Comparison of ENCODE assay signal across 20 cellular contexts in the genomic region with DNA sequence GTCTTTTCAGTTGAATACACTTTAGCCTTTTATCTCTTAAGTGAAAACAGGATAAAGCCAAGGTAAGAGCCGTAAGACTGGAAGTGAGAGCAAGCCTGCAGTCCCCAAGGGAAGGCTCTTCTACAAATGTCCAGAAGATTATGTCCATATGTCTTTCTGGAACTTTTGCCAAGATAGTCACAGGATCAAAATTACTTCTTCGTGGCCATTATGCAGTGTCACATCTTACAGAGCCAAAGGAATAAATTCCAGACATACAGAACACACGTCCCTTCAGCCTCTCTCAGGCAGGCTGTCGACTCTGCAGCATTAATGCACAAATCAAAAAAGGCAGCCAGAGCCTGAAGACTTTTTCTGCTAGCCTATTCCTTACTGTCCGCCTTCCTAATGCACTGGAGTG. TPM values are rescaled to one million over a fixed set of nuclear protein-coding genes. Genes with fewer than 3 reads are reported as not detected.
DNase-seq lines count a peak whose midpoint lies in the region; ATAC-seq and TF ChIP-seq lines count a peak whose summit lies in the region.
"Had no signal": no experiment of that assay in that cellular context is flagged by ENCODE, and none has a peak within 500 bp of the region (broad histone marks: within the 10 kb centered on the region; RNA-seq: fewer than 3 reads in every experiment).

No MANE protein-coding gene starts in this region.

- H2AFZ ChIP-seq in PC-9 = no peak overlapping the region
- H2AFZ ChIP-seq: GM23338 had no signal

- H3K27me3 Mint-ChIP-seq in T-cell = peaks cover 14 to 24% of the 10 kb centered on the region in 2 donors

- H3K27ac Mint-ChIP-seq in T-cell = no peak overlapping the region
- H3K27ac Mint-ChIP-seq: GM23338 had no signal

- no peaks in the 10 kb centered on the region; the same call in 1 of the 2 replicates for H3K9me3 ChIP-seq in PC-9 (ENCODE audit: insufficient read depth, low read depth)
- H3K9me3 ChIP-seq: SJCRH30 had no signal

- CTCF ChIA-PET in PC-9 (lab: Charles Lee) = no interaction called here
- CTCF ChIA-PET in T-cell (lab: Charles Lee) = no interaction called here

- H3K4me1 ChIP-seq in PC-9 (replicated peaks; ENCODE audit: insufficient read depth) = no peaks in the 10 kb centered on the region
- H3K4me1 ChIP-seq: SJCRH30 had no signal

- H3K36me3 Mint-ChIP-seq in T-cell = no peaks in the 10 kb centered on the region

- H3K27ac ChIP-seq in PC-9 = no peak overlapping the region
- H3K27ac ChIP-seq: 22Rv1; BLaER1 treated with 17β-estradiol and CSF1 and Interleukin-3, amounts not matched to agents 10 nM and 100 nM; RWPE1; SJCRH30 had no signal

- no peaks in the 10 kb centered on the region for H3K27me3 ChIP-seq in PC-9 (ENCODE audit: insufficient read depth, low read depth)
- H3K27me3 ChIP-seq: BLaER1 treated with 17β-estradiol and CSF1 and Interleukin-3, amounts not matched to agents 10 nM and 100 nM; SJCRH30 had no signal

- intact Hi-C loops in PC-9 (cut with micrococcal nuclease; ENCODE audit: unreplicated experiment) = no loop called here

- H3K4me3 ChIP-seq in cardiac fibroblast (replicated peaks in 1 of 2; ENCODE audit: low read depth in 2 of 2, low read length in 2 of 2) = no peak overlapping the region
- no peak overlapping the region for H3K4me3 ChIP-seq in foreskin fibroblast (ENCODE audit: low read depth in 1 of 2, low read length in 2 of 2)
- H3K4me3 ChIP-seq in PC-9 = no peak overlapping the region
- H3K4me3 ChIP-seq: BLaER1 treated with 17β-estradiol and CSF1 and Interleukin-3, amounts not matched to agents 10 nM and 100 nM; GM23338; SJCRH30 had no signal

- no peaks in the 10 kb centered on the region for H3K36me3 ChIP-seq in PC-9 (ENCODE audit: low read depth)
- H3K36me3 ChIP-seq: BLaER1 treated with 17β-estradiol and CSF1 and Interleukin-3, amounts not matched to agents 10 nM and 100 nM; SJCRH30 had no signal

- no TSS peak for BruUV-seq in PC-9 (replicated peaks; lab: Mats Ljungman, UMichigan)

- H4K20me1 ChIP-seq in PC-9 (ENCODE audit: insufficient read depth) = no peaks in the 10 kb centered on the region
- H4K20me1 ChIP-seq: BLaER1 treated with 17β-estradiol and CSF1 and Interleukin-3, amounts not matched to agents 10 nM and 100 nM had no signal

- no peaks in the 10 kb centered on the region for H3K79me2 ChIP-seq in PC-9 (ENCODE audit: low read depth)

- no peak for ATAC-seq in T-cell (replicated peaks in 1 of 4)
- ATAC-seq: GM23338, HepG2 had no signal

- H3F3A ChIP-seq in PC-9 (ENCODE audit: insufficient read depth, low read depth) = no peaks in the 10 kb centered on the region

- H3K4me3 Mint-ChIP-seq in T-cell = no peak overlapping the region
- H3K4me3 Mint-ChIP-seq: GM23338 had no signal

- no peak overlapping the region for H3K4me2 ChIP-seq in PC-9
- H3K4me2 ChIP-seq: BLaER1 treated with 17β-estradiol and CSF1 and Interleukin-3, amounts not matched to agents 10 nM and 100 nM; GM23338 had no signal

- DNase-seq in DMS 273 (lab: John Stamatoyannopoulos, UW; ENCODE audit: unreplicated experiment) (peak; percentile 21), DMS 273 treated with DMSO at 0.1 percent for 48 hours (lab: John Stamatoyannopoulos, UW) (no peak), cardiac fibroblast (ENCODE audit: low read depth in 2 of 2) (peak; percentile 2), foreskin fibroblast (peak; percentile 2 to 20), PC-9 (no peak), dedifferentiated amniotic fluid mesenchymal stem cell (ENCODE audit: extremely low spot score) (no peak), T-cell (no peak), activated gamma-delta T cell treated with Interleukin-2 at 50 U/mL for 16 hours (no peak)
- DNase-seq: DMS53; KG1; NCI-H1417 treated with DMSO at 0.1 percent for 48 hours; NCI-H1930; NCI-H446; NK-92 treated with Interleukin-12 subunit alpha and Interleukin-12 subunit beta, amount 100 ng/mL, for 24 hours; SJCRH30 had no signal

- TF ChIP-seq CTCF in cardiac fibroblast (IDR thresholded peaks at IDR 0.05; ENCODE audit: low read depth, low read length) = no peak
- TF ChIP-seq CTCF in foreskin fibroblast (IDR thresholded peaks at IDR 0.05; ENCODE audit: low read depth, low read length) = no peak
- TF ChIP-seq CTCF in PC-9 (conservative IDR thresholded peaks at IDR 0.05) = no peak

- H3K9me2 ChIP-seq in PC-9 (ENCODE audit: insufficient read depth) = no peaks in the 10 kb centered on the region

- POLR2A ChIA-PET in PC-9 (lab: Charles Lee; ENCODE audit: unreplicated experiment) = interaction anchor here (0.6 to 0.7 kb wide), 2 partner anchors 11 to 276 kb away, joined by 3 to 5 read pairs; a partner anchor contains a TSS
- POLR2A ChIA-PET in T-cell (lab: Charles Lee) = no interaction called here

- no peaks in the 10 kb centered on the region for H3K4me1 Mint-ChIP-seq in T-cell

- peaks cover 11 to 34% (median 15%) of the 10 kb centered on the region in 3 donors for H3K9me3 Mint-ChIP-seq in T-cell

RNA-seq across cellular contexts. Expression of a gene that starts 10.9 kb away (rescaled TPM):
- 23.5 and 24.2 TPM in 2 replicates for total RNA-seq in PC-9 (2021)
- 10 to 100 TPM in 4 of 5 donors, 1 to 10 TPM in 1; 9.6 to 15.3 (median 12.7) TPM for total RNA-seq in T-cell

Comparison
In these comparisons a context has a peak if more than half of its experiments do, and no peak if none do; other contexts are left out.
1. DNase-seq: peak in DMS 273 (single experiment), cardiac fibroblast (2 of 2) and foreskin fibroblast (2 of 2); none in DMS 273 treated with DMSO at 0.1 percent for 48 hours (single experiment), PC-9 (0 of 2), dedifferentiated amniotic fluid mesenchymal stem cell (single experiment), T-cell (0 of 34) and activated gamma-delta T cell treated with Interleukin-2 at 50 U/mL for 16 hours (single experiment).